In genomic region chr2:51613-52012, GRCh38 we compare ENCODE assay signal across 1 cellular context.
TF ChIP-seq lines count a peak whose summit lies in the region.

No MANE protein-coding gene starts in this region.

TF ChIP-seq in GM23338, 12 proteins besides CTCF, POLR2A, EP300 and RAD21 (continued from another document):
- no peak for TF ChIP-seq REST (IDR thresholded peaks at IDR 0.05; ENCODE audit: unreplicated experiment)
- TF ChIP-seq STAT1 (IDR thresholded peaks at IDR 0.05; ENCODE audit: unreplicated experiment): no peak
- TF ChIP-seq EZH2 (IDR thresholded peaks at IDR 0.05; ENCODE audit: low read depth, unreplicated experiment): no peak
